Comparison of ENCODE assay signal across 9 cellular contexts in the genomic region with DNA sequence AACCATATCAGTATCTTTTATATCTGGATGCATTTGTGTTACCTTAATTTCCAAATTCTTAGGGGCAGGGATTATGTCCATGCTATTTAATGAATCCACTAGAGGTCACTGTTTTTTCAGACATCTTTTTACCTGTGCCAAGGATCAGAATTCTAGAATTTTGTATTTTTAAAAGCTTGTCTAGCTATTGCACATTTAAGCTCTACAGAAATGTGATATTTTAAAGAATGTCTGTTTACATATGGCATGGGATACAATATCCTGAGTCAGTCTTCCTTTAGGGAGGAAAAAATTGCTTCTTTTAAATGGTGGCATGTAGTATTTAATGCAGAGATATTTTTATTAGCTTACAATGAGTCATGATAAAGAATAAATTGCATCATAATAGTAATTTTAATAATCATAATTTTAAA. TPM values are rescaled to one million over a fixed set of nuclear protein-coding genes. Genes with fewer than 3 reads are reported as not detected.
DNase-seq lines count a peak whose midpoint lies in the region; ATAC-seq and TF ChIP-seq lines count a peak whose summit lies in the region.
"Had no signal": no experiment of that assay in that cellular context is flagged by ENCODE, and none has a peak within 500 bp of the region (broad histone marks: within the 10 kb centered on the region; RNA-seq: fewer than 3 reads in every experiment).

No MANE protein-coding gene starts in this region.

- peak; percentile 66 for ATAC-seq in T-helper 17 cell

- H3K4me3 Mint-ChIP-seq in T-helper 17 cell (no peak overlapping the region), glutamatergic neuron (ENCODE audit: unreplicated experiment) (no peak overlapping the region), Calu3 (ENCODE audit: low read depth, unreplicated experiment) (no peak overlapping the region)

- H3K36me3 ChIP-seq in MM.1S (replicated peaks; ENCODE audit: insufficient read depth, low read length) (no peaks in the 10 kb centered on the region), tibial nerve (peaks cover 0 to 75% (median 3%) of the 10 kb centered on the region in 3 donors)

- no TSS peak for BruUV-seq in Calu3 (replicated peaks; lab: Mats Ljungman, UMichigan)

- H3K27me3 ChIP-seq in MM.1S (replicated peaks; ENCODE audit: insufficient read depth, low read length) (no peaks in the 10 kb centered on the region), tibial nerve (no peaks in the 10 kb centered on the region)
- H3K27me3 ChIP-seq: BLaER1 treated with 17β-estradiol and CSF1 and Interleukin-3, amounts not matched to agents 10 nM and 100 nM had no signal

- H3K4me1 Mint-ChIP-seq in T-helper 17 cell (peaks cover 15% of the 10 kb centered on the region), glutamatergic neuron (ENCODE audit: low read depth, unreplicated experiment) (no peaks in the 10 kb centered on the region), Calu3 (ENCODE audit: low read depth, unreplicated experiment) (no peaks in the 10 kb centered on the region)

- DNase-seq in DMS79 treated with DMSO at 0.1 percent for 48 hours (lab: John Stamatoyannopoulos, UW) (peak; percentile 40), DMS79 (lab: John Stamatoyannopoulos, UW) (no peak), MM.1S (peak; percentile 39), T-helper 17 cell (no peak), glutamatergic neuron (no peak), tibial nerve (ENCODE audit: low spot score in 2 of 2) (no peak), Calu3 (no peak)
- DNase-seq in NK-92 treated with Interleukin-12 subunit alpha and Interleukin-12 subunit beta, amount 100 ng/mL, for 24 hours (lab: John Stamatoyannopoulos, UW) = no peak

- TF ChIP-seq POLR2A in tibial nerve (IDR thresholded peaks at IDR 0.05) = no peak

- no peak overlapping the region for H3K27ac ChIP-seq in MM.1S (ENCODE audit: low read length)
- no peak overlapping the region for H3K27ac ChIP-seq in tibial nerve
- H3K27ac ChIP-seq: BLaER1 treated with 17β-estradiol and CSF1 and Interleukin-3, amounts not matched to agents 10 nM and 100 nM had no signal

- peaks cover 2% of the 10 kb centered on the region for H3K9me3 Mint-ChIP-seq in glutamatergic neuron (ENCODE audit: unreplicated experiment)
- no peaks in the 10 kb centered on the region for H3K9me3 Mint-ChIP-seq in Calu3 (ENCODE audit: low read depth, unreplicated experiment)

- no peak overlapping the region for H2AFZ ChIP-seq in MM.1S (ENCODE audit: low read length)

- no peak overlapping the region for H3K4me3 ChIP-seq in MM.1S (ENCODE audit: low read length)
- H3K4me3 ChIP-seq in tibial nerve = no peak overlapping the region
- H3K4me3 ChIP-seq: BLaER1 treated with 17β-estradiol and CSF1 and Interleukin-3, amounts not matched to agents 10 nM and 100 nM had no signal

- intact Hi-C loops in Calu3 (cut with micrococcal nuclease; ENCODE audit: unreplicated experiment) = loop anchor here (2.0 to 10.0 kb wide), 3 partner anchors 165 to 313 kb away; no protein-coding TSS in a partner anchor

- H3F3A ChIP-seq in MM.1S (ENCODE audit: insufficient read depth, low read length) = peaks cover 7% of the 10 kb centered on the region; the same call in 1 of the 2 replicates

- no peak overlapping the region for H3K4me2 ChIP-seq in MM.1S (ENCODE audit: low read depth, low read length)
- H3K4me2 ChIP-seq: BLaER1 treated with 17β-estradiol and CSF1 and Interleukin-3, amounts not matched to agents 10 nM and 100 nM had no signal

- no peak overlapping the region for H3K9ac ChIP-seq in MM.1S (ENCODE audit: low read length)
- H3K9ac ChIP-seq: BLaER1 treated with 17β-estradiol and CSF1 and Interleukin-3, amounts not matched to agents 10 nM and 100 nM had no signal

- TF ChIP-seq CTCF in MM.1S (IDR thresholded peaks at IDR 0.05; ENCODE audit: low read length) (peak; percentile 67), glutamatergic neuron (IDR thresholded peaks at IDR 0.05; ENCODE audit: partially characterized antibody, unreplicated experiment) (peak; percentile 74), tibial nerve (IDR thresholded peaks at IDR 0.05) (peak in 4 of 5 experiments; percentile 16 to 38 (median 26)), Calu3 (IDR thresholded peaks at IDR 0.05; ENCODE audit: unreplicated experiment) (no peak)

- no peaks in the 10 kb centered on the region for H4K20me1 ChIP-seq in MM.1S (ENCODE audit: insufficient read depth, low read length)
- H4K20me1 ChIP-seq: BLaER1 treated with 17β-estradiol and CSF1 and Interleukin-3, amounts not matched to agents 10 nM and 100 nM had no signal

- H3K27ac Mint-ChIP-seq in T-helper 17 cell (no peak overlapping the region), glutamatergic neuron (ENCODE audit: unreplicated experiment) (no peak overlapping the region), Calu3 (ENCODE audit: unreplicated experiment) (no peak overlapping the region)

- CTCF ChIA-PET in Calu3 (lab: Charles Lee) = interaction anchor here (0.6 to 1.2 kb wide), 6 partner anchors 10 to 508 kb away, joined by 3 to 5 read pairs (median 4); no protein-coding TSS in a partner anchor

- H3K36me3 Mint-ChIP-seq in T-helper 17 cell (ENCODE audit: low read depth) (peaks cover 6% of the 10 kb centered on the region), glutamatergic neuron (ENCODE audit: unreplicated experiment) (no peaks in the 10 kb centered on the region), Calu3 (ENCODE audit: insufficient read depth, unreplicated experiment) (peaks cover 12% of the 10 kb centered on the region)

- no peak for TF ChIP-seq EP300 in tibial nerve (IDR thresholded peaks at IDR 0.05)

- H3K27me3 Mint-ChIP-seq in T-helper 17 cell (no peaks in the 10 kb centered on the region), glutamatergic neuron (ENCODE audit: unreplicated experiment) (peaks cover 1% of the 10 kb centered on the region), Calu3 (ENCODE audit: unreplicated experiment) (no peaks in the 10 kb centered on the region)

- no peaks in the 10 kb centered on the region for H3K79me2 ChIP-seq in MM.1S (ENCODE audit: low read length)

- H3K9me3 ChIP-seq in MM.1S (replicated peaks; ENCODE audit: insufficient read depth, low read length) = no peaks in the 10 kb centered on the region
- H3K9me3 ChIP-seq in T-helper 17 cell (ENCODE audit: control insufficient read depth, low read length, poor library complexity, severe bottlenecking) = no peaks in the 10 kb centered on the region
- no peaks in the 10 kb centered on the region for H3K9me3 ChIP-seq in tibial nerve

- peaks cover 7% of the 10 kb centered on the region for H3K4me1 ChIP-seq in MM.1S (ENCODE audit: low read length)
- no peaks in the 10 kb centered on the region for H3K4me1 ChIP-seq in tibial nerve
- H3K4me1 ChIP-seq: BLaER1 treated with 17β-estradiol and CSF1 and Interleukin-3, amounts not matched to agents 10 nM and 100 nM had no signal

- H3K9me2 ChIP-seq in MM.1S (replicated peaks; ENCODE audit: insufficient read depth, low read length) = no peaks in the 10 kb centered on the region

RNA-seq across cellular contexts. Expression of gene RPAP2, which starts 11.3 kb away (rescaled TPM):
- total RNA-seq in T-helper 17 cell = 10 to 100 TPM; 25.4 to 29.1 TPM
- 26.4 TPM for total RNA-seq in glutamatergic neuron (ENCODE audit: unreplicated experiment)
- total RNA-seq in tibial nerve = 10 to 100 TPM in 2 of 4 donors, 1 to 10 TPM in 2; 3.3 to 12.2 (median 7.7) TPM
- total RNA-seq in Calu3 (2022) = 21.6 and 22.5 TPM in 2 replicates

RNA-seq across cellular contexts. Expression of gene GLMN, which starts 11.4 kb away (rescaled TPM):
- 10 to 100 TPM; 11.0 to 13.2 TPM for total RNA-seq in T-helper 17 cell
- 9.6 TPM for total RNA-seq in glutamatergic neuron (ENCODE audit: unreplicated experiment)
- total RNA-seq in tibial nerve = 10 to 100 TPM in 1 of 4 donors, 1 to 10 TPM in 3; 5.2 to 12.0 (median 8.1) TPM
- 13.3 and 15.3 TPM in 2 replicates for total RNA-seq in Calu3 (2022)

Comparison
In these comparisons a context has a peak if more than half of its experiments do, and no peak if none do; other contexts are left out.
1. DNase-seq: peak in DMS79 treated with DMSO at 0.1 percent for 48 hours (single experiment) and MM.1S (single experiment); none in DMS79 (single experiment), T-helper 17 cell (0 of 3), glutamatergic neuron (single experiment), tibial nerve (0 of 2), NK-92 treated with Interleukin-12 subunit alpha and Interleukin-12 subunit beta, amount 100 ng/mL, for 24 hours (single experiment) and Calu3 (single experiment).